ENCODE assay signal across 1 cellular context in genomic region chr1:37532418-37533156, GRCh38.
TF ChIP-seq lines count a peak whose summit lies in the region.

No MANE protein-coding gene starts in this region.

TF ChIP-seq in K562, 482 proteins besides CTCF, POLR2A, EP300 and RAD21:
- peak; percentile 72 for TF ChIP-seq PRDM10 (IDR thresholded peaks at IDR 0.05; ENCODE audit: partially characterized antibody)
- TF ChIP-seq ZNF121 (CRISPR knock-in tag; conservative IDR thresholded peaks at IDR 0.05): 0 out of 2 replicates have a peak, but pooled peaks have one; percentile 9
- TF ChIP-seq BCOR (IDR thresholded peaks at IDR 0.05): peak; percentile 28; the same call in 1 of the 2 replicates
- TF ChIP-seq ZNF384 (IDR thresholded peaks at IDR 0.05; ENCODE audit: low read depth, low read length): peak; percentile 78
